Comparison of ENCODE assay signal across 8 cellular contexts in the genomic region with DNA sequence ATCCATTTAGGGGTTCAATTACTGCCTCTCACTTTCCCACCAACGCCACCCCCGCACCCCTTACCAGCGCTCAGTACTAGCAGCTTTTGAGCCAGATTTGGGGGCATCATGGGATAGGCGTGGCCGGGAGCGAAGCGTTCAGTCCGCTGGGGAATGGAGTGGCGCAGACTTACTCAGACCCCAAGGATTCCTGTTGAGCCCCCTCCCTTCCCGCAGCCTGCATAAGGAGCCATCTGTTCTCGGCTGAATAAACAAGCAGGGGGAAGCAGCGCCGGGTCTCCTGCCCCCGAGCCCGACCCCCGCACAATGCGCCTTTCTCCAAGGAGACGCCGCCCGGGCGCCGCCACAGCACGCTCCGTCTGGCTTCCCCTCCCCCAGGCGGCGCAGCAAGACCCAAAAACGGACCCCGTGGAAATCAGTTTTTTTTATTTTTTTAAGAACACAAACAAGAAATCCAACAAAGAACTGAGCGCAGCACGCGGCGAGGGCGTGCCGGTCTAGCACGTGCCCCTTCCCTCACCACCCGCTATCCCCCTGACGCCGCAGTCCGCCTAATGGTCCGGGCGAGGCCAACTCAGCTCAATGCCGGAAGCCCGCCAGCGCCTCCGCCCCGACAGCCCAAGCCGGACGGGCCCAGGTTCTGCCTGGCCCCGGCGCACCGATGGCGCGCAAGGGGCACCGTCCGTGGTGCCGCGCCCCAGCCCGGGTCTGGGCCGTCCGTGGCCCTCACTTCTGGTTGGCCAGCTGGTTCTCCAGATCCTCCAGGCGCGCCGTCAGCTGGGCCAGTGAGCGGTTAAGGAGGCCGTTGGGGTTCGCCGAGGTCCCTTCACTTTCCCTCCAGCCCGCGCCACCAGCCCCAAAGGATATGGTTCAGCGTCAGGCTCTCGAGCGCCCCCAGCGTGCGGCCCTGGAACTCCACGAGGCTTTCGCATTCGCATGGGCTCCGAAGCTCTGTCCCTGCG. TPM values are rescaled to one million over a fixed set of nuclear protein-coding genes. Genes with fewer than 3 reads are reported as not detected.
DNase-seq lines count a peak whose midpoint lies in the region; ATAC-seq, FAIRE-seq and TF ChIP-seq lines count a peak whose summit lies in the region.

No MANE protein-coding gene starts in this region.

- H3K18ac ChIP-seq in H1 (ENCODE audit: extremely low read depth, low read length) = peak overlapping the region; percentile 62
- peak overlapping the region; percentile 35 for H3K18ac ChIP-seq in mesendoderm (ENCODE audit: low read length)

- H3K23ac ChIP-seq in H1 (ENCODE audit: insufficient read length) (no peak overlapping the region), mesendoderm (ENCODE audit: low read length) (peak overlapping the region; percentile 52)

- intact Hi-C loops in Calu3 (cut with micrococcal nuclease; ENCODE audit: unreplicated experiment) = loop anchor here (1.0 to 5.0 kb wide), 3 partner anchors 41 to 191 kb away; a partner anchor contains a TSS

- peaks cover 16% of the 10 kb centered on the region for H3K27me3 Mint-ChIP-seq in Calu3 (ENCODE audit: unreplicated experiment)

- H3K79me2 ChIP-seq in H1 (ENCODE audit: control insufficient read depth in 1 of 2, insufficient read depth in 2 of 2, low read length in 2 of 2) (no peaks in the 10 kb centered on the region), mesendoderm (ENCODE audit: control insufficient read depth, insufficient read depth, low read length) (no peaks in the 10 kb centered on the region)

- H2AK5ac ChIP-seq in H1 (ENCODE audit: low read depth, low read length) (no peak overlapping the region), mesendoderm (ENCODE audit: low read length) (no peak overlapping the region)

- peak overlapping the region; percentile 8 for H3K27ac Mint-ChIP-seq in Calu3 (ENCODE audit: unreplicated experiment)

- H3K79me1 ChIP-seq in H1 (ENCODE audit: low read depth, low read length) (no peaks in the 10 kb centered on the region), mesendoderm (ENCODE audit: low read length) (no peaks in the 10 kb centered on the region)

- CTCF ChIA-PET in Calu3 (lab: Charles Lee) (interaction anchor here (0.5 to 4.7 kb wide), 50 partner anchors 9 to 698 kb away, joined by 3 to 27 read pairs (median 4); a partner anchor contains a TSS), H1 (lab: Charles Lee; ENCODE audit: partially characterized antibody) (interaction anchor here (0.6 to 6.2 kb wide), 53 partner anchors 9 to 1596 kb away, joined by 3 to 104 read pairs (median 4); a partner anchor contains a TSS)

- peaks cover 17% of the 10 kb centered on the region for H3K4me1 Mint-ChIP-seq in Calu3 (ENCODE audit: low read depth, unreplicated experiment)

- peaks cover 0 to 3% (median 0%) of the 10 kb centered on the region in 4 experiments; a peak in 3 of 7 replicates for H3K4me1 ChIP-seq in H1 (replicated peaks in 1 of 4; ENCODE audit: control insufficient read depth in 3 of 4, insufficient read depth in 4 of 4, low read length in 3 of 4)
- H3K4me1 ChIP-seq in mesendoderm (ENCODE audit: control insufficient read depth, low read depth, low read length) = no peaks in the 10 kb centered on the region

- H3K56ac ChIP-seq in H1 (replicated peaks; ENCODE audit: insufficient read length, low read depth, low read length) (no peak overlapping the region), mesendoderm (ENCODE audit: low read length) (peak overlapping the region; percentile 86)

- H2BK15ac ChIP-seq in H1 (ENCODE audit: low read length) = no peak overlapping the region; the same call in 1 of the 2 replicates
- no peak overlapping the region for H2BK15ac ChIP-seq in mesendoderm (replicated peaks; ENCODE audit: low read depth)

- H3K9me3 ChIP-seq in H1 (ENCODE audit: insufficient read depth in 2 of 2, low read depth in 1 of 2, low read length in 1 of 2) = peaks cover 8 to 12% of the 10 kb centered on the region in 2 experiments

- peak overlapping the region; percentile 49; the same call in 1 of the 2 replicates for H2BK5ac ChIP-seq in H1 (ENCODE audit: low read depth, low read length)
- no peak overlapping the region for H2BK5ac ChIP-seq in mesendoderm (ENCODE audit: low read length)

- TF ChIP-seq CTCF in Calu3 (IDR thresholded peaks at IDR 0.05; ENCODE audit: unreplicated experiment) (peak; percentile 99), H1 (IDR thresholded peaks at IDR 0.05; ENCODE audit: control extremely low read depth in 1 of 3, insufficient read depth in 1 of 3, low read depth in 1 of 3, low read length in 3 of 3) (peak; percentile 88 to 96 (median 89))

- WGBS in H1 (ENCODE audit: extremely low coverage in 1 of 2, insufficient coverage in 1 of 2, insufficient read length in 1 of 2, insufficient replicate concordance in 2 of 2, low coverage in 1 of 2, low lambda C conversion rate in 2 of 2, missing lambda C conversion rate in 1 of 2), 2 experiments = 6% methylated on average over 68 of the region's 79 CpGs; no CpG with 5 or more reads in 1 of the 2 experiments
- WGBS in mesendoderm (ENCODE audit: extremely low coverage, insufficient coverage, low lambda C conversion rate) = no CpG with 5 or more reads among the region's 79 CpGs

- no TSS peak for BruUV-seq in Calu3 (replicated peaks; lab: Mats Ljungman, UMichigan)

- H4K5ac ChIP-seq in H1 (ENCODE audit: insufficient read length, low read depth, low read length) = no peak overlapping the region
- no peak overlapping the region for H4K5ac ChIP-seq in mesendoderm (ENCODE audit: low read length)

- no peaks in the 10 kb centered on the region for H4K20me1 ChIP-seq in H1 (replicated peaks in 1 of 2; ENCODE audit: control insufficient read depth in 1 of 2, insufficient read depth in 2 of 2, low read length in 2 of 2)

- H3K9me3 Mint-ChIP-seq in Calu3 (ENCODE audit: low read depth, unreplicated experiment) = no peaks in the 10 kb centered on the region

- H2BK120ac ChIP-seq in H1 (replicated peaks; ENCODE audit: low read depth, low read length) (no peak overlapping the region), mesendoderm (ENCODE audit: low read depth, low read length) (no peak overlapping the region)

- peak overlapping the region; percentile 49 for H3K4ac ChIP-seq in H1 (replicated peaks; ENCODE audit: insufficient read length, low read depth, low read length)
- H3K4ac ChIP-seq in mesendoderm (ENCODE audit: low read depth, low read length) = peak overlapping the region; percentile 60

- no peak for FAIRE-seq in H1 (lab: Jason Lieb, UNC)

- H3K9ac ChIP-seq in H1 (replicated peaks in 1 of 4; ENCODE audit: extremely low read depth in 1 of 4, low read depth in 3 of 4, low read length in 3 of 4) (peak overlapping the region; percentile 53 to 67 (median 62); a peak in 6 of 7 replicates), mesendoderm (ENCODE audit: low read length) (peak overlapping the region; percentile 66)

- H3K27ac ChIP-seq in H1 (ENCODE audit: low read depth, low read length) (no peak overlapping the region), mesendoderm (ENCODE audit: low read depth, low read length) (no peak overlapping the region)

- peaks cover 0 to 20% (median 11%) of the 10 kb centered on the region in 4 experiments; a peak in 6 of 7 replicates for H3K27me3 ChIP-seq in H1 (replicated peaks in 1 of 4; ENCODE audit: control insufficient read depth in 3 of 4, extremely low read depth in 1 of 4, insufficient read depth in 3 of 4, low read length in 3 of 4)
- H3K27me3 ChIP-seq in mesendoderm (ENCODE audit: insufficient read depth, low read length, poor library complexity) = no peaks in the 10 kb centered on the region

- peak overlapping the region; percentile 35 to 63 (median 54) for H3K4me3 ChIP-seq in H1 (ENCODE audit: extremely low read depth in 1 of 4, insufficient read depth in 2 of 4, low read depth in 3 of 4, low read length in 4 of 4)
- no peak overlapping the region for H3K4me3 ChIP-seq in mesendoderm (ENCODE audit: low read length)

- H4K91ac ChIP-seq in H1 (replicated peaks; ENCODE audit: insufficient read length, low read length) = peak overlapping the region; percentile 47

- H3K36me3 Mint-ChIP-seq in Calu3 (ENCODE audit: insufficient read depth, unreplicated experiment) = peaks cover 15% of the 10 kb centered on the region

- peaks cover 7% of the 10 kb centered on the region; the same call in 1 of the 2 replicates for H3K23me2 ChIP-seq in H1 (ENCODE audit: low read depth, low read length)

- H3K4me3 Mint-ChIP-seq in Calu3 (ENCODE audit: low read depth, unreplicated experiment) = peak overlapping the region; percentile 79

- TF ChIP-seq POLR2A in H1 (IDR thresholded peaks at IDR 0.05; ENCODE audit: control extremely low read depth in 1 of 2, low read depth in 2 of 2, low read length in 2 of 2) = peak in 1 of 2 experiments; percentile 76; a peak in 2 of 3 replicates

- ATAC-seq in HG03039 (IDR thresholded peaks at IDR 0.05; ENCODE audit: unreplicated experiment) (peak; percentile 53), GM21526 (IDR thresholded peaks at IDR 0.05; ENCODE audit: low FRiP score, unreplicated experiment) (no peak)

- H4K8ac ChIP-seq in H1 (ENCODE audit: extremely low read depth, insufficient read depth, low read length) (peak overlapping the region; percentile 90), mesendoderm (ENCODE audit: low read depth, low read length) (no peak overlapping the region)

- H3K36me3 ChIP-seq in H1 (ENCODE audit: control insufficient read depth in 2 of 4, insufficient read depth in 4 of 4, low read length in 3 of 4) (0 out of 8 replicates have a peak, but pooled peaks cover 0 to 3% (median 0%) of the 10 kb centered on the region in 4 experiments), mesendoderm (ENCODE audit: control insufficient read depth, insufficient read depth, low read length) (no peaks in the 10 kb centered on the region)

- TF ChIP-seq EP300 in H1 (IDR thresholded peaks at IDR 0.05; ENCODE audit: borderline replicate concordance in 1 of 2, low read depth in 2 of 2, low read length in 2 of 2) = no peak

- TF ChIP-seq RAD21 in H1 (IDR thresholded peaks at IDR 0.05 in 1 of 2, conservative IDR thresholded peaks at IDR 0.05 in 1 of 2; ENCODE audit: low read depth in 2 of 2, low read length in 2 of 2) = peak; percentile 37 to 50

- peak overlapping the region; percentile 65 to 71 for H3K4me2 ChIP-seq in H1 (ENCODE audit: insufficient read depth in 1 of 2, low read depth in 2 of 2, low read length in 2 of 2)
- peak overlapping the region; percentile 4 for H3K4me2 ChIP-seq in mesendoderm (ENCODE audit: low read length)

- no peak overlapping the region for H2BK20ac ChIP-seq in H1 (ENCODE audit: low read length)

- POLR2A ChIA-PET in H1 (lab: Charles Lee; ENCODE audit: partially characterized antibody) = interaction anchor here (0.6 to 3.1 kb wide), 11 partner anchors 10 to 640 kb away, joined by 3 to 18 read pairs (median 3); a partner anchor contains a TSS

- no peak overlapping the region for H2BK12ac ChIP-seq in H1 (ENCODE audit: low read depth, low read length)

- DNase-seq in Calu3 = peak; percentile 98
- peak; percentile 60 for DNase-seq in NCI-H526 treated with DMSO at 0.1 percent for 48 hours (lab: John Stamatoyannopoulos, UW)
- peak; percentile 63 to 93 (median 82) for DNase-seq in activated CD8-positive, alpha-beta memory T cell treated with anti-CD3 and anti-CD28 coated beads for 48 hours (ENCODE audit: low read depth in 2 of 3, low spot score in 2 of 3)
- peak; percentile 64 to 99 for DNase-seq in H1 (ENCODE audit: low read depth in 1 of 2, low spot score in 2 of 2)
- peak; percentile 92 for DNase-seq in mesendoderm
- peak; percentile 58 for DNase-seq in stimulated activated CD8-positive, alpha-beta memory T cell treated with anti-CD3 and anti-CD28 coated beads, Interleukin-12 subunit alpha, Interleukin-12 subunit beta, amount 100 ng/mL, for 4 hours (ENCODE audit: low read depth)

- H2AFZ ChIP-seq in H1 (ENCODE audit: low read length) = peak overlapping the region; percentile 43; the same call in 1 of the 2 replicates

- no peak overlapping the region for H3K14ac ChIP-seq in H1 (ENCODE audit: insufficient read length)

RNA-seq across cellular contexts. Expression of a gene that starts 13.3 kb away (rescaled TPM):
- not detected in 2 replicates for total RNA-seq in Calu3 (2022)
- total RNA-seq in H1 (2021; fragmentation: NEBNext Ultra II Directional; extraction: Animal tissue kit (Norgen Biotek cat#: 25700)) = 0.67 and 0.73 TPM in 2 replicates
- polyA plus RNA-seq in H1 (2011; rRNA removed) = 1.3 and 1.5 TPM in 2 replicates
- 1.0 TPM for polyA plus RNA-seq in H1 (2011; cell fraction: cytosol; rRNA removed)
- polyA plus RNA-seq in H1 (2011; cell fraction: nucleus; rRNA removed) = 1.8 TPM
- polyA plus RNA-seq in H1 (2012, experiment 1 of 2) = 0.22 to 0.98 TPM (median 0.68 TPM) in 4 replicates
- 0.47 TPM for polyA plus RNA-seq in H1 (2012, experiment 2 of 2)
- polyA plus RNA-seq in H1 (2013, experiment 1 of 2) = 0.79 TPM
- 0.72 TPM for polyA plus RNA-seq in H1 (2013, experiment 2 of 2)
- polyA minus RNA-seq in H1 (2011; rRNA and poly(A)+ RNA removed) = 0.15 and 0.32 TPM in 2 replicates
- polyA minus RNA-seq in H1 (2011; cell fraction: cytosol; rRNA and poly(A)+ RNA removed) = not detected
- 0.70 TPM for polyA minus RNA-seq in H1 (2011; cell fraction: nucleus; rRNA and poly(A)+ RNA removed)
- 0.25 TPM for polyA plus RNA-seq in mesendoderm (2013, experiment 1 of 2)
- polyA plus RNA-seq in mesendoderm (2013, experiment 2 of 2) = 0.24 TPM

RNA-seq across cellular contexts. Expression of a gene that starts 14.8 kb away (rescaled TPM):
- total RNA-seq in Calu3 (2022) = 0.17 and 0.29 TPM in 2 replicates
- total RNA-seq in H1 (2021; fragmentation: NEBNext Ultra II Directional; extraction: Animal tissue kit (Norgen Biotek cat#: 25700)) = 4.0 and 4.4 TPM in 2 replicates
- 2.1 and 3.6 TPM in 2 replicates for polyA plus RNA-seq in H1 (2011; rRNA removed)
- polyA plus RNA-seq in H1 (2011; cell fraction: cytosol; rRNA removed) = 2.5 TPM
- polyA plus RNA-seq in H1 (2011; cell fraction: nucleus; rRNA removed) = 5.2 TPM
- 0.86 to 2.7 TPM (median 2.3 TPM) in 4 replicates for polyA plus RNA-seq in H1 (2012, experiment 1 of 2)
- 1.5 TPM for polyA plus RNA-seq in H1 (2012, experiment 2 of 2)
- 2.7 TPM for polyA plus RNA-seq in H1 (2013, experiment 1 of 2)
- polyA plus RNA-seq in H1 (2013, experiment 2 of 2) = 2.1 TPM
- polyA minus RNA-seq in H1 (2011; rRNA and poly(A)+ RNA removed) = 0.59 and 0.63 TPM in 2 replicates
- 2.1 TPM for polyA minus RNA-seq in H1 (2011; cell fraction: cytosol; rRNA and poly(A)+ RNA removed)
- 1.4 TPM for polyA minus RNA-seq in H1 (2011; cell fraction: nucleus; rRNA and poly(A)+ RNA removed)
- 0.98 TPM for polyA plus RNA-seq in mesendoderm (2013, experiment 1 of 2)
- 1.0 TPM for polyA plus RNA-seq in mesendoderm (2013, experiment 2 of 2)

RNA-seq across cellular contexts. Expression of a gene that starts 39.0 kb away (rescaled TPM):
- total RNA-seq in Calu3 (2022) = 270 and 446 TPM in 2 replicates
- total RNA-seq in H1 (2021; fragmentation: NEBNext Ultra II Directional; extraction: Animal tissue kit (Norgen Biotek cat#: 25700)) = not detected in 2 replicates
- 0.17 TPM in 1 of 2 replicates, not detected in the other for polyA plus RNA-seq in H1 (2011; rRNA removed)
- polyA plus RNA-seq in H1 (2011; cell fraction: cytosol; rRNA removed) = not detected
- polyA plus RNA-seq in H1 (2011; cell fraction: nucleus; rRNA removed) = not detected
- polyA plus RNA-seq in H1 (2012, experiment 1 of 2) = 0.40 TPM in 1 of 4 replicates, not detected in the others
- not detected for polyA plus RNA-seq in H1 (2012, experiment 2 of 2)
- 0.14 TPM for polyA plus RNA-seq in H1 (2013, experiment 1 of 2)
- not detected for polyA plus RNA-seq in H1 (2013, experiment 2 of 2)
- polyA minus RNA-seq in H1 (2011; rRNA and poly(A)+ RNA removed) = not detected in 2 replicates
- polyA minus RNA-seq in H1 (2011; cell fraction: cytosol; rRNA and poly(A)+ RNA removed) = 19.1 TPM
- polyA minus RNA-seq in H1 (2011; cell fraction: nucleus; rRNA and poly(A)+ RNA removed) = 11.1 TPM
- polyA plus RNA-seq in mesendoderm (2013, experiment 1 of 2) = not detected
- polyA plus RNA-seq in mesendoderm (2013, experiment 2 of 2) = 0.08 TPM

RNA-seq across cellular contexts. Expression of a gene that starts 54.9 kb away (rescaled TPM):
- total RNA-seq in Calu3 (2022) = 238 and 256 TPM in 2 replicates
- 59.2 and 60.2 TPM in 2 replicates for total RNA-seq in H1 (2021; fragmentation: NEBNext Ultra II Directional; extraction: Animal tissue kit (Norgen Biotek cat#: 25700))
- 29.9 and 34.6 TPM in 2 replicates for polyA plus RNA-seq in H1 (2011; rRNA removed)
- polyA plus RNA-seq in H1 (2011; cell fraction: cytosol; rRNA removed) = 33.3 TPM
- 20.2 TPM for polyA plus RNA-seq in H1 (2011; cell fraction: nucleus; rRNA removed)
- polyA plus RNA-seq in H1 (2012, experiment 1 of 2) = 49.5 to 58.2 TPM (median 53.1 TPM) in 4 replicates
- 62.5 TPM for polyA plus RNA-seq in H1 (2012, experiment 2 of 2)
- 51.2 TPM for polyA plus RNA-seq in H1 (2013, experiment 1 of 2)
- polyA plus RNA-seq in H1 (2013, experiment 2 of 2) = 59.1 TPM
- polyA minus RNA-seq in H1 (2011; rRNA and poly(A)+ RNA removed) = 65.3 and 74.9 TPM in 2 replicates
- polyA minus RNA-seq in H1 (2011; cell fraction: cytosol; rRNA and poly(A)+ RNA removed) = 45.6 TPM
- polyA minus RNA-seq in H1 (2011; cell fraction: nucleus; rRNA and poly(A)+ RNA removed) = 17.7 TPM
- 33.0 TPM for polyA plus RNA-seq in mesendoderm (2013, experiment 1 of 2)
- polyA plus RNA-seq in mesendoderm (2013, experiment 2 of 2) = 33.2 TPM

Comparison
In these comparisons a context has a peak if more than half of its experiments do, and no peak if none do; other contexts are left out.
1. RNA of a gene that starts 39.0 kb away (total RNA-seq): 270 to 446 TPM in Calu3; not detected in H1; every median in the first group is over 100 times any median in the second.
2. Peak in every context shown above with its lines, with median percentiles within 50 percentile points of each other: DNase-seq.